11 cellular contexts compared by ENCODE assay signal in the genomic region with DNA sequence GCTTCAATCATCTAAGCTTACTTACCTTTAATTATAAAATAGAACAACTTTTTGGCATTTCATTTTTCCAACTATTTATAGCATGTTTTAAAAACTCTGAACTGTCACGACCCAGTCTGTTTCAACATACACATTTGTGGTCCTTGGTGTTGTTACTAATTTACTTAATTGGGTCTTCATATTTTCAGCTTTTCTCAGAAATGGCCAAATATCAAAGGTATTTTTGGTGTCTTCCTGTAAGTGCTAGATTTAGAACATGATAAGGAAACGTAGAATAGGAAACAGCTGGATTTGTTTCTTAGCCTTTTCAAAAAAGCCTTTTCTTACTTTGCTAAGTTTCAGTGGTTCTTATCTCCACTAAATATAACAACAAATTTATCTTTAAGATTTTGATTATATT. TPM values are rescaled to one million over a fixed set of nuclear protein-coding genes. Genes with fewer than 3 reads are reported as not detected.
A peak's percentile ranks its signal among the peaks of the same experiment; 100 is the strongest.
DNase-seq lines count a peak whose midpoint lies in the region; ATAC-seq and TF ChIP-seq lines count a peak whose summit lies in the region.
"Had no signal": no experiment of that assay in that cellular context is flagged by ENCODE, and none has a peak within 500 bp of the region (broad histone marks: within the 10 kb centered on the region; RNA-seq: fewer than 3 reads in every experiment).

No MANE protein-coding gene starts in this region.

- DNase-seq in activated naive CD4-positive, alpha-beta T cell treated with anti-CD3 and anti-CD28 coated beads, Interleukin-2, amount 10 ng/mL, durations not matched to agents 7 days and 5 days, result no peak
- DNase-seq in activated naive CD4-positive, alpha-beta T cell treated with anti-CD3 and anti-CD28 coated beads, Interleukin-2, amount 50 U/mL, for 72 hours (ENCODE audit: low spot score in 2 of 2), result no peak
- DNase-seq in T-helper 17 cell (no peak), hepatocyte (ENCODE audit: low spot score) (no peak), tibial artery (no peak), NCI-H2029 treated with DMSO at 0.1 percent for 48 hours (lab: John Stamatoyannopoulos, UW) (no peak), NCI-H187 treated with DMSO at 0.1 percent for 48 hours (lab: John Stamatoyannopoulos, UW) (no peak)
- no peak for DNase-seq in stimulated activated naive CD4-positive, alpha-beta T cell treated with Interleukin-2 at 50 U/mL for 16 hours (lab: John Stamatoyannopoulos, UW)
- DNase-seq: NCI-H2171 treated with DMSO at 0.1 percent for 48 hours had no signal

- H3K27me3 Mint-ChIP-seq in activated naive CD4-positive, alpha-beta T cell treated with anti-CD3 and anti-CD28 coated beads, Interleukin-2, amount 10 ng/mL, durations not matched to agents 7 days and 5 days, result no peaks in the 10 kb centered on the region
- H3K27me3 Mint-ChIP-seq in T-helper 17 cell, result no peaks in the 10 kb centered on the region
- H3K27me3 Mint-ChIP-seq: brain had no signal

- H2AFZ ChIP-seq in hepatocyte, result no peak overlapping the region

- H3K27me3 ChIP-seq in hepatocyte (no peaks in the 10 kb centered on the region), tibial artery (no peaks in the 10 kb centered on the region)

- peak overlapping the region; percentile 58 for H3K27ac ChIP-seq in hepatocyte
- H3K27ac ChIP-seq in tibial artery, result peak overlapping the region; percentile 61 to 66

- peaks cover 46% of the 10 kb centered on the region for H3K36me3 Mint-ChIP-seq in activated naive CD4-positive, alpha-beta T cell treated with anti-CD3 and anti-CD28 coated beads, Interleukin-2, amount 10 ng/mL, durations not matched to agents 7 days and 5 days
- H3K36me3 Mint-ChIP-seq in activated naive CD4-positive, alpha-beta T cell treated with anti-CD3 and anti-CD28 coated beads, Interleukin-2, amount 50 U/mL, for 72 hours, result peaks cover 0 to 10% of the 10 kb centered on the region in 2 donors
- H3K36me3 Mint-ChIP-seq in T-helper 17 cell (ENCODE audit: low read depth), result peaks cover 3% of the 10 kb centered on the region

- peak overlapping the region; percentile 80 for H3K27ac Mint-ChIP-seq in activated naive CD4-positive, alpha-beta T cell treated with anti-CD3 and anti-CD28 coated beads, Interleukin-2, amount 10 ng/mL, durations not matched to agents 7 days and 5 days
- no peak overlapping the region for H3K27ac Mint-ChIP-seq in activated naive CD4-positive, alpha-beta T cell treated with anti-CD3 and anti-CD28 coated beads, Interleukin-2, amount 50 U/mL, for 72 hours
- H3K27ac Mint-ChIP-seq in T-helper 17 cell, result no peak overlapping the region

- H3K4me3 Mint-ChIP-seq in activated naive CD4-positive, alpha-beta T cell treated with anti-CD3 and anti-CD28 coated beads, Interleukin-2, amount 10 ng/mL, durations not matched to agents 7 days and 5 days, result peak overlapping the region; percentile 40
- no peak overlapping the region for H3K4me3 Mint-ChIP-seq in T-helper 17 cell

- H3K4me1 ChIP-seq in hepatocyte (ENCODE audit: insufficient read depth) (peaks cover 21% of the 10 kb centered on the region), tibial artery (peaks cover 0 to 79% (median 36%) of the 10 kb centered on the region in 4 donors)

- H3K9me3 Mint-ChIP-seq in activated naive CD4-positive, alpha-beta T cell treated with anti-CD3 and anti-CD28 coated beads, Interleukin-2, amount 10 ng/mL, durations not matched to agents 7 days and 5 days, result peaks cover 8% of the 10 kb centered on the region
- no peaks in the 10 kb centered on the region for H3K9me3 Mint-ChIP-seq in activated naive CD4-positive, alpha-beta T cell treated with anti-CD3 and anti-CD28 coated beads, Interleukin-2, amount 50 U/mL, for 72 hours

- intact Hi-C loops in tibial artery (cut with DNase I; ENCODE audit: low total_unique reads), result no loop called here

- no peak overlapping the region for H3K4me2 ChIP-seq in hepatocyte

- WGBS in hepatocyte (ENCODE audit: low lambda C conversion rate, missing lambda C conversion rate), result 60% methylated on average over 2 of the region's 2 CpGs

- H3K9me2 ChIP-seq in hepatocyte (replicated peaks; ENCODE audit: insufficient read depth), result no peaks in the 10 kb centered on the region

- H3K4me3 ChIP-seq in hepatocyte (no peak overlapping the region), tibial artery (no peak overlapping the region)

- no peaks in the 10 kb centered on the region for H4K20me1 ChIP-seq in hepatocyte (ENCODE audit: insufficient read depth, poor library complexity, severe bottlenecking)

- CTCF ChIA-PET in activated naive CD4-positive, alpha-beta T cell treated with anti-CD3 and anti-CD28 coated beads, Interleukin-2, amount 10 ng/mL, durations not matched to agents 7 days and 5 days (lab: Charles Lee), result interaction anchor here (0.6 to 2.7 kb wide), 12 partner anchors 11 to 179 kb away, joined by 3 to 20 read pairs (median 4); partner anchors contain the start of genes LPAR6 and RCBTB2

- no peaks in the 10 kb centered on the region for H3K79me2 ChIP-seq in hepatocyte

- no peaks in the 10 kb centered on the region for H3K36me3 ChIP-seq in hepatocyte (replicated peaks; ENCODE audit: insufficient read depth, low read depth)
- H3K36me3 ChIP-seq in tibial artery, result no peaks in the 10 kb centered on the region

- H3K4me1 Mint-ChIP-seq in activated naive CD4-positive, alpha-beta T cell treated with anti-CD3 and anti-CD28 coated beads, Interleukin-2, amount 10 ng/mL, durations not matched to agents 7 days and 5 days, result peaks cover 79% of the 10 kb centered on the region
- H3K4me1 Mint-ChIP-seq in T-helper 17 cell, result peaks cover 47% of the 10 kb centered on the region
- H3K4me1 Mint-ChIP-seq: brain had no signal

- H3K9me3 ChIP-seq in T-helper 17 cell (ENCODE audit: control insufficient read depth, low read length, poor library complexity, severe bottlenecking), result no peaks in the 10 kb centered on the region
- no peaks in the 10 kb centered on the region for H3K9me3 ChIP-seq in hepatocyte (ENCODE audit: low read depth)
- H3K9me3 ChIP-seq in tibial artery, result no peaks in the 10 kb centered on the region

- no peak for ATAC-seq in activated naive CD4-positive, alpha-beta T cell treated with anti-CD3 and anti-CD28 coated beads, Interleukin-2, amount 50 U/mL, for 72 hours
- ATAC-seq in T-helper 17 cell, result peak; percentile 13

- TF ChIP-seq CTCF in hepatocyte (IDR thresholded peaks at IDR 0.05; ENCODE audit: poor library complexity) (no peak), tibial artery (IDR thresholded peaks at IDR 0.05) (no peak)

RNA-seq across cellular contexts. Expression of gene LPAR6, which starts 11.4 kb away (rescaled TPM):
- 10 to 100 TPM; 12.0 to 12.5 TPM for total RNA-seq in activated naive CD4-positive, alpha-beta T cell treated with anti-CD3 and anti-CD28 coated beads, Interleukin-2, amount 50 U/mL, for 72 hours
- total RNA-seq in T-helper 17 cell, result 10 to 100 TPM; 37.2 to 48.7 TPM
- total RNA-seq in hepatocyte, result 22.8 and 25.4 TPM in 2 replicates
- polyA plus RNA-seq in hepatocyte, result 7.2 and 8.2 TPM in 2 replicates
- total RNA-seq: HT1080 had no signal
